8 cellular contexts compared by ENCODE assay signal in genomic region chr16:87387942-87388817, GRCh38. TPM values are rescaled to one million over a fixed set of nuclear protein-coding genes. Genes with fewer than 3 reads are reported as not detected.
DNase-seq lines count a peak whose midpoint lies in the region; ATAC-seq and TF ChIP-seq lines count a peak whose summit lies in the region.

No MANE protein-coding gene starts in this region.

- DNase-seq in NCI-H526 treated with DMSO at 0.1 percent for 48 hours (lab: John Stamatoyannopoulos, UW) (peak; percentile 90), coronary artery (ENCODE audit: low spot score) (peak; percentile 98), left colon (peak; percentile 86 to 98)
- DNase-seq in activated CD4-positive, alpha-beta T cell treated with anti-CD3 and anti-CD28 coated beads, Interleukin-2, amount 10 ng/mL, durations not matched to agents 24 days and 14 days = peak; percentile 96
- DNase-seq in stimulated activated CD4-positive, alpha-beta T cell treated with anti-CD3 and anti-CD28 coated beads, Interleukin-1b, Interleukin-23, amount 100 ng/mL, for 48 hours = peak; percentile 92

- peak overlapping the region; percentile 96 for H3K27ac Mint-ChIP-seq in activated CD4-positive, alpha-beta T cell treated with anti-CD3 and anti-CD28 coated beads, Interleukin-2, amount 10 ng/mL, durations not matched to agents 24 days and 14 days

- peaks cover 40% of the 10 kb centered on the region for H3K4me1 Mint-ChIP-seq in activated CD4-positive, alpha-beta T cell treated with anti-CD3 and anti-CD28 coated beads, Interleukin-2, amount 10 ng/mL, durations not matched to agents 24 days and 14 days

- H3K9me3 ChIP-seq in BLaER1 treated with 17β-estradiol and CSF1 and Interleukin-3, amounts not matched to agents 10 nM and 100 nM (replicated peaks in 1 of 11) = no peaks in the 10 kb centered on the region

- no peaks in the 10 kb centered on the region for H3K9me3 Mint-ChIP-seq in activated CD4-positive, alpha-beta T cell treated with anti-CD3 and anti-CD28 coated beads, Interleukin-2, amount 10 ng/mL, durations not matched to agents 24 days and 14 days

- H3K27me3 ChIP-seq in BLaER1 treated with 17β-estradiol and CSF1 and Interleukin-3, amounts not matched to agents 10 nM and 100 nM = no peaks in the 10 kb centered on the region

- H3K4me3 ChIP-seq in BLaER1 treated with 17β-estradiol and CSF1 and Interleukin-3, amounts not matched to agents 10 nM and 100 nM = peak overlapping the region; percentile 20 to 56 (median 42); a peak in 18 of 20 replicates
- peak overlapping the region; percentile 53 for H3K4me3 ChIP-seq in coronary artery

- peaks cover 2% of the 10 kb centered on the region for H3K36me3 Mint-ChIP-seq in activated CD4-positive, alpha-beta T cell treated with anti-CD3 and anti-CD28 coated beads, Interleukin-2, amount 10 ng/mL, durations not matched to agents 24 days and 14 days (ENCODE audit: low read depth)

- H3K27me3 Mint-ChIP-seq in activated CD4-positive, alpha-beta T cell treated with anti-CD3 and anti-CD28 coated beads, Interleukin-2, amount 10 ng/mL, durations not matched to agents 24 days and 14 days = peaks cover 2% of the 10 kb centered on the region

- no peaks in the 10 kb centered on the region for H3K36me3 ChIP-seq in BLaER1 treated with 17β-estradiol and CSF1 and Interleukin-3, amounts not matched to agents 10 nM and 100 nM

- H3K9ac ChIP-seq in BLaER1 treated with 17β-estradiol and CSF1 and Interleukin-3, amounts not matched to agents 10 nM and 100 nM = peak overlapping the region; percentile 73 to 82 (median 78)

- H3K4me2 ChIP-seq in BLaER1 treated with 17β-estradiol and CSF1 and Interleukin-3, amounts not matched to agents 10 nM and 100 nM = peak overlapping the region; percentile 71 to 94 (median 82)

- ATAC-seq in GM19395 (IDR thresholded peaks at IDR 0.05; ENCODE audit: unreplicated experiment) = peak; percentile 63
- peak; percentile 36 for ATAC-seq in HG03521 (IDR thresholded peaks at IDR 0.05; ENCODE audit: unreplicated experiment)
- peak; percentile 64 for ATAC-seq in left colon

- H3K27ac ChIP-seq in BLaER1 treated with 17β-estradiol and CSF1 and Interleukin-3, amounts not matched to agents 10 nM and 100 nM = peak overlapping the region; percentile 80 to 97 (median 91)
- H3K27ac ChIP-seq in coronary artery = peak overlapping the region; percentile 94 to 96

- H3K4me1 ChIP-seq in BLaER1 treated with 17β-estradiol and CSF1 and Interleukin-3, amounts not matched to agents 10 nM and 100 nM = peaks cover 62 to 72% (median 66%) of the 10 kb centered on the region in 10 experiments

- peaks cover 6 to 10% (median 10%) of the 10 kb centered on the region in 11 experiments for H4K20me1 ChIP-seq in BLaER1 treated with 17β-estradiol and CSF1 and Interleukin-3, amounts not matched to agents 10 nM and 100 nM

- peak overlapping the region; percentile 44 for H3K4me3 Mint-ChIP-seq in activated CD4-positive, alpha-beta T cell treated with anti-CD3 and anti-CD28 coated beads, Interleukin-2, amount 10 ng/mL, durations not matched to agents 24 days and 14 days

- TF ChIP-seq CTCF in coronary artery (IDR thresholded peaks at IDR 0.05) = no peak

- intact Hi-C loops in activated CD4-positive, alpha-beta T cell treated with anti-CD3 and anti-CD28 coated beads, Interleukin-2, amount 10 ng/mL, durations not matched to agents 24 days and 14 days (cut with micrococcal nuclease) = loop anchor here (2.0 to 10.0 kb wide), 2 partner anchors 379 to 487 kb away; no protein-coding TSS in a partner anchor
- intact Hi-C loops in left colon (cut with DNase I, micrococcal nuclease) = no loop called here

RNA-seq across cellular contexts. Expression of gene MAP1LC3B, which starts 4.0 kb away (rescaled TPM):
- 37.6 and 38.3 TPM in 2 replicates for total RNA-seq in activated CD4-positive, alpha-beta T cell treated with anti-CD3 and anti-CD28 coated beads, Interleukin-2, amount 10 ng/mL, durations not matched to agents 24 days and 14 days
- 10 to 100 TPM; 64.5 to 88.0 TPM for total RNA-seq in left colon

RNA-seq across cellular contexts. Expression of gene FBXO31, which starts 4.6 kb away (rescaled TPM):
- total RNA-seq in activated CD4-positive, alpha-beta T cell treated with anti-CD3 and anti-CD28 coated beads, Interleukin-2, amount 10 ng/mL, durations not matched to agents 24 days and 14 days = 37.1 and 38.9 TPM in 2 replicates
- total RNA-seq in left colon = 10 to 100 TPM; 57.5 to 79.8 TPM

Comparison
In these comparisons a context has a peak if more than half of its experiments do, and no peak if none do; other contexts are left out.
1. Peak in every context shown above with its lines: DNase-seq, ATAC-seq, H3K4me3 ChIP-seq and H3K27ac ChIP-seq.